In the genomic region with DNA sequence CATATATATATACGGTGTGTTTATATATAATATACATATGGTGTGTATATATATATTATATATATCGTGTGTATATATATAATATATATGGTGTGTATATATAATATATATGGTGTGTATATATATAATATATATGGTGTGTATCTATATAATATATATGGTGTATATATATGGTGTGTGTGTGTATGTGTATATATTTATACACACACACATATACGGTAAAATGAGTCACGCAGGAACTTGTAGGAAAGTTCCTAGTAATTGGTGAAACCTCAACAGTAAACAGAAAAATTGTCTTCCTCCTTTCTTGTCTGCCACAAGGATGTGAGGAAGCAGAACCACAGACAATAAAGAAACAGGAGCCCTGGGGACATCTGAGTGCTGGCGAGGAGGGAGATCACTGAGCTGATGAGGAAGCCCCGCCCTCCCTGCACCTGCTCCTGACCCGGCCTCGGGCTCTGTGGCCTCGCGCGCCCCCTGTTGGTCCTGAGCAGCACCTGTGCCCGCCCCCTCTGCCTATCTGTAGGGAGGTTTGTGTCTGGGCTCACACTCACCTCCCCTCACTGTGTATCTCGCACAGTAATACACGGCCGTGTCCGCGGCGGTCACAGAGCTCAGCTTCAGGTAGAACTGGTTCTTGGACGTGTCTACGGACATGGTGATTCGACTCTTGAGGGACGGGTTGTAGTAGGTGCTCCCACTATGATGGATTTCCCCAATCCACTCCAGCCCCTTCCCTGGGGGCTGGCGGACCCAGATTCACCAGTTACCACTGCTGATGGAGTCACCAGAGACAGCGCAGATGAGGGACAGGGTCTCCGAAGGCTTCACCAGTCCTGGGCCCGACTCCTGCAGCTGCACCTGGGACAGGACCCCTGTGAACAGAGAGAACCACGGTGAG, we compare ENCODE assay signal across 8 cellular contexts.
A peak's percentile ranks its signal among the peaks of the same experiment; 100 is the strongest.
DNase-seq lines count a peak whose midpoint lies in the region; ATAC-seq and TF ChIP-seq lines count a peak whose summit lies in the region.

No MANE protein-coding gene starts in this region.

- peak; percentile 5 for TF ChIP-seq CTCF in epithelial cell of proximal tubule (conservative IDR thresholded peaks at IDR 0.05; ENCODE audit: low read depth, low read length)

- DNase-seq in M059J (ENCODE audit: low read depth) = peak; percentile 0
- no peak for DNase-seq in epithelial cell of proximal tubule (ENCODE audit: low read depth)
- peak; percentile 51 to 58 for DNase-seq in stimulated activated CD8-positive, alpha-beta memory T cell treated with anti-CD3 and anti-CD28 coated beads, Interleukin-7, amount 100 ng/mL, for 1 hour (ENCODE audit: low read depth in 2 of 2)
- no peak for DNase-seq in retina
- DNase-seq in NCI-H510A (lab: John Stamatoyannopoulos, UW) = no peak
- no peak for DNase-seq in pons (ENCODE audit: low spot score)

- no peak overlapping the region for H3K4me3 ChIP-seq in epithelial cell of proximal tubule (ENCODE audit: low read depth, low read length)

- ATAC-seq in GM18867 (IDR thresholded peaks at IDR 0.05; ENCODE audit: unreplicated experiment) = peak; percentile 71
- peak; percentile 86 to 91 for ATAC-seq in activated CD4-positive, CD25-positive, alpha-beta regulatory T cell treated with anti-CD3 and anti-CD28 coated beads, Interleukin-2, amount 50 U/mL, for 24 hours

Comparison
In these comparisons a context has a peak if more than half of its experiments do, and no peak if none do; other contexts are left out.
1. DNase-seq: peak in M059J (single experiment) and stimulated activated CD8-positive, alpha-beta memory T cell treated with anti-CD3 and anti-CD28 coated beads, Interleukin-7, amount 100 ng/mL, for 1 hour (2 of 2); none in epithelial cell of proximal tubule (single experiment), retina (single experiment), NCI-H510A (single experiment) and pons (single experiment).